In the genomic region with DNA sequence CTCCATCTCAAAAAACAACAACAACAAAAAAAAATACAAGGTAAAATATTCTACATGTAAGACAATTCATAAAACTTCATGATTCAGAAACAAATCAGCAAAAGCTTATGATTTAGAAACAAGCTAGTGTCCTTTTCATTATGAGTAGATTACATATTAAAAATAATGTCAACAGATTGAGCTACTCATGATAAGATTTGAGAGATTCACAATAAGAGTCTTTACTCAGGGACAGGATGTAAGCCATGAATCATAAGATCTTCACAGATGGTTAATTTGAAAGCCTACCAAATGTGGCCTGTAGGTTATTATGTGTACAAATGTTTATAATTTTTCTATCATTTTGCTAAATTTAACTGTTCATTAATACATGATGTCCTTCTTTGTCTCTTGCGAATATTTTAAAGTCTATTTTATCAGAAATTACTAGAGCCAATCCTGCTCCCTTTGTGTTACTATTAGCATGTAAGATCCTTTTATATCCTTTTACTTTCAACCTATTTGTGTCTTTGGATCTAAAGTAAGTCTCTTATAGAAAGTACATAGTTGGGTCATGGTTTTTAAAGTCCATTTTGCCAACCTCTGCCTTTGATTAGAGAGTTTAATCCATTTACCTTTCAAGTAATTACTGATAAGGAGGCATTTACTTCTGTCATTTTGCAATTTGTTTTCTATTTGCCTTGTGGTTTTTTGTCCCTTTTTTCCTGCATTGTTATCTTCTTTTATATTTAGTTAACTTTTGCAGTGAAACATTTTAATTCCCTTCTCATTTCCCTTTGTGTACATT, we compare ENCODE assay signal across 12 cellular contexts.
"Had no signal": no experiment of that assay in that cellular context is flagged by ENCODE, and none has a peak within 500 bp of the region (broad histone marks: within the 10 kb centered on the region; RNA-seq: fewer than 3 reads in every experiment).

No MANE protein-coding gene starts in this region.

- DNase-seq: activated CD4-positive, alpha-beta memory T cell treated with anti-CD3 and anti-CD28 coated beads for 36 hours; activated gamma-delta T cell; activated T-cell treated with anti-CD3 and anti-CD28 coated beads, Interleukin-2, amount 50 U/mL, for 48 hours; brain microvascular endothelial cell; hippocampal formation; left colon; naive B cell; posterior cingulate gyrus; T-helper 9 cell; tibial artery had no signal

- ATAC-seq: left colon; stimulated activated effector memory CD8-positive, alpha-beta T cell treated with anti-CD3 and anti-CD28 coated beads, Interleukin-12 subunit alpha, Interleukin-12 subunit beta, amount 100 ng/mL, for 72 hours had no signal

- H3K4me3 ChIP-seq: right atrium auricular region, tibial artery had no signal
